ENCODE assay signal across 8 cellular contexts in the genomic region with DNA sequence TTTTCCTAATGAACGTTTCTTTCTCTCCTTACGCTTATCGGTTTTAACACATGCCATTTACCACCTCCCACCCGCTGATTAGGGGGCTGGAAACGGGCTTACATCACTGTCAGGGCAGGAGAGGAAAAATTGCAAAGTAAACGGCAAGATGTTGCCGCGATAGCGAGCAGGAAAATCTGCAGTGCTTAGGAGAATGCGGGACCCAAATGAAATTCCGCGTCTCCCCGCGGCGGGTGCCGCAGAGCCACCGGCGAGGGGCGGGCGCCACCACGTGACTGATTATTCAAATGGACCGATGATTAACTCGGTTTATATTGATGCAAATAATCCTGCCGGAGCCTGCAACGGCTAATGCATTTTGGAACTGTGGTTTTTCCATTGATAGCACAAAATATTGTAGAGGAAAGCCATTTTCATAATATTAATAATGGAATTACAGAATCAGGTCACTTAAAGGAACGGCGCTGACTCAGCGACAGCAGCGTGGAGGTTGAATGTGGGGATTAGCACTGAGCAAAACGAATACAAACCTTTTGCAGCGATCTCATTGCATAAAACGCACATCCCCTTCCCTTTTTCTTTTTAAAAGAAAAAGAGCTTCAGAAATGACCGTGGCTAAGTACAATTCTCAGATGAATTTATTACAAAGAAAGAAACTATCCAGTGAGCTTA.
DNase-seq lines count a peak whose midpoint lies in the region; ATAC-seq and TF ChIP-seq lines count a peak whose summit lies in the region.

No MANE protein-coding gene starts in this region.

- no peaks in the 10 kb centered on the region for H3K36me3 Mint-ChIP-seq in activated CD4-positive, alpha-beta T cell treated with anti-CD3 and anti-CD28 coated beads, Interleukin-2, amount 10 ng/mL, durations not matched to agents 7 days and 5 days (ENCODE audit: low read depth)
- H3K36me3 Mint-ChIP-seq in nephron progenitor cell (ENCODE audit: low read depth) = no peaks in the 10 kb centered on the region

- no peak for TF ChIP-seq POLR2A in erythroblast (IDR thresholded peaks at IDR 0.05; ENCODE audit: low read length)

- H2AFZ ChIP-seq in SK-N-SH (ENCODE audit: low read depth) = peak overlapping the region; percentile 60; the same call in 1 of the 2 replicates

- peaks cover 0 to 5% of the 10 kb centered on the region in 2 experiments; a peak in 1 of 4 replicates for H3K4me1 ChIP-seq in SK-N-SH (ENCODE audit: control insufficient read depth in 1 of 2, insufficient read depth in 2 of 2, low read depth in 1 of 2, low read length in 1 of 2)

- peak; percentile 27; the same call in 1 of the 2 replicates for TF ChIP-seq RAD21 in SK-N-SH (IDR thresholded peaks at IDR 0.05; ENCODE audit: low read length)

- no peaks in the 10 kb centered on the region for H3K9me3 Mint-ChIP-seq in activated CD4-positive, alpha-beta T cell treated with anti-CD3 and anti-CD28 coated beads, Interleukin-2, amount 10 ng/mL, durations not matched to agents 7 days and 5 days
- H3K9me3 Mint-ChIP-seq in nephron progenitor cell = no peaks in the 10 kb centered on the region

- peak; percentile 2 to 10 for DNase-seq in activated CD4-positive, alpha-beta T cell treated with anti-CD3 and anti-CD28 coated beads for 4 hours
- no peak for DNase-seq in activated CD4-positive, alpha-beta T cell treated with anti-CD3 and anti-CD28 coated beads, Interleukin-2, amount 10 ng/mL, durations not matched to agents 7 days and 5 days
- DNase-seq in SK-N-SH (peak; percentile 52), erythroblast (lab: John Stamatoyannopoulos, UW) (peak; percentile 55 to 60), nephron progenitor cell (peak; percentile 71), NCI-H1436 (lab: John Stamatoyannopoulos, UW) (no peak), NCI-H2029 (lab: John Stamatoyannopoulos, UW) (no peak)

- POLR2A ChIA-PET in activated CD4-positive, alpha-beta T cell treated with anti-CD3 and anti-CD28 coated beads, Interleukin-2, amount 10 ng/mL, durations not matched to agents 7 days and 5 days (lab: Charles Lee) = no interaction called here
- POLR2A ChIA-PET in SK-N-SH (lab: Yijun Ruan, JAX) = no interaction called here

- H3K79me2 ChIP-seq in SK-N-SH (ENCODE audit: insufficient read depth) = no peaks in the 10 kb centered on the region

- H3K4me3 Mint-ChIP-seq in activated CD4-positive, alpha-beta T cell treated with anti-CD3 and anti-CD28 coated beads, Interleukin-2, amount 10 ng/mL, durations not matched to agents 7 days and 5 days = no peak overlapping the region
- H3K4me3 Mint-ChIP-seq in nephron progenitor cell = peak overlapping the region; percentile 85

- H3K27ac Mint-ChIP-seq in activated CD4-positive, alpha-beta T cell treated with anti-CD3 and anti-CD28 coated beads, Interleukin-2, amount 10 ng/mL, durations not matched to agents 7 days and 5 days = no peak overlapping the region
- H3K27ac Mint-ChIP-seq in nephron progenitor cell = no peak overlapping the region

- peaks cover 2% of the 10 kb centered on the region for H3K4me1 Mint-ChIP-seq in activated CD4-positive, alpha-beta T cell treated with anti-CD3 and anti-CD28 coated beads, Interleukin-2, amount 10 ng/mL, durations not matched to agents 7 days and 5 days
- peaks cover 53% of the 10 kb centered on the region for H3K4me1 Mint-ChIP-seq in nephron progenitor cell

- no peak; the same call in 1 of the 2 replicates for TF ChIP-seq CTCF in SK-N-SH (IDR thresholded peaks at IDR 0.05)
- peak; percentile 31 for TF ChIP-seq CTCF in nephron progenitor cell (IDR thresholded peaks at IDR 0.05)

- no peak overlapping the region for H3K9ac ChIP-seq in SK-N-SH

- H3K4me2 ChIP-seq in SK-N-SH = peak overlapping the region; percentile 78

- peaks cover 36% of the 10 kb centered on the region; the same call in 1 of the 2 replicates for H3K27me3 ChIP-seq in SK-N-SH (ENCODE audit: insufficient read depth)

- H3K27me3 Mint-ChIP-seq in activated CD4-positive, alpha-beta T cell treated with anti-CD3 and anti-CD28 coated beads, Interleukin-2, amount 10 ng/mL, durations not matched to agents 7 days and 5 days = peaks cover 43% of the 10 kb centered on the region
- peaks cover 42% of the 10 kb centered on the region for H3K27me3 Mint-ChIP-seq in nephron progenitor cell (ENCODE audit: low read depth, poor library complexity)

- H3K36me3 ChIP-seq in SK-N-SH (replicated peaks in 1 of 2; ENCODE audit: control insufficient read depth in 1 of 2, insufficient read depth in 2 of 2, low read length in 1 of 2) = no peaks in the 10 kb centered on the region

- TF ChIP-seq EP300 in SK-N-SH (IDR thresholded peaks at IDR 0.05; ENCODE audit: borderline replicate concordance in 1 of 2, low read depth in 1 of 2, low read length in 1 of 2) = no peak

- ATAC-seq in HG03565 (IDR thresholded peaks at IDR 0.05; ENCODE audit: unreplicated experiment) = no peak

- no peaks in the 10 kb centered on the region for H4K20me1 ChIP-seq in SK-N-SH (ENCODE audit: insufficient read depth)

- H3K9me2 ChIP-seq in SK-N-SH = no peaks in the 10 kb centered on the region

- no peaks in the 10 kb centered on the region for H3K9me3 ChIP-seq in SK-N-SH

- peak overlapping the region; percentile 31 to 45 for H3K4me3 ChIP-seq in SK-N-SH (ENCODE audit: low read depth in 2 of 2, low read length in 1 of 2)

- 1% methylated on average over 33 of the region's 33 CpGs for WGBS in SK-N-SH (ENCODE audit: low lambda C conversion rate)

- H3K27ac ChIP-seq in SK-N-SH (ENCODE audit: low read depth in 2 of 2, low read length in 1 of 2) = no peak overlapping the region

- H3F3A ChIP-seq in SK-N-SH (replicated peaks; ENCODE audit: insufficient read depth) = no peaks in the 10 kb centered on the region

- CTCF ChIA-PET in activated CD4-positive, alpha-beta T cell treated with anti-CD3 and anti-CD28 coated beads, Interleukin-2, amount 10 ng/mL, durations not matched to agents 7 days and 5 days (lab: Charles Lee) = no interaction called here
- CTCF ChIA-PET in SK-N-SH (lab: Yijun Ruan, JAX) = interaction anchor here (0.8 to 1.1 kb wide), 2 partner anchors 36 to 600 kb away, joined by 3 read pairs; no protein-coding TSS in a partner anchor

TF ChIP-seq in SK-N-SH, 30 proteins besides CTCF, POLR2A, EP300 and RAD21:
- no peak for TF ChIP-seq SMC3 (IDR thresholded peaks at IDR 0.05; ENCODE audit: low read depth, low read length)
- peak; percentile 79 for TF ChIP-seq USF1 (IDR thresholded peaks at IDR 0.05; ENCODE audit: borderline replicate concordance, low read depth)
- no peak for TF ChIP-seq CHD2 (IDR thresholded peaks at IDR 0.05; ENCODE audit: low read length, partially characterized antibody)

Comparison
In these comparisons a context has a peak if more than half of its experiments do, and no peak if none do; other contexts are left out.
1. DNase-seq: peak in activated CD4-positive, alpha-beta T cell treated with anti-CD3 and anti-CD28 coated beads for 4 hours (2 of 2), SK-N-SH (single experiment), erythroblast (2 of 2) and nephron progenitor cell (single experiment); none in activated CD4-positive, alpha-beta T cell treated with anti-CD3 and anti-CD28 coated beads, Interleukin-2, amount 10 ng/mL, durations not matched to agents 7 days and 5 days (single experiment), NCI-H1436 (single experiment) and NCI-H2029 (single experiment).